ENCODE assay signal across 19 cellular contexts in the genomic region with DNA sequence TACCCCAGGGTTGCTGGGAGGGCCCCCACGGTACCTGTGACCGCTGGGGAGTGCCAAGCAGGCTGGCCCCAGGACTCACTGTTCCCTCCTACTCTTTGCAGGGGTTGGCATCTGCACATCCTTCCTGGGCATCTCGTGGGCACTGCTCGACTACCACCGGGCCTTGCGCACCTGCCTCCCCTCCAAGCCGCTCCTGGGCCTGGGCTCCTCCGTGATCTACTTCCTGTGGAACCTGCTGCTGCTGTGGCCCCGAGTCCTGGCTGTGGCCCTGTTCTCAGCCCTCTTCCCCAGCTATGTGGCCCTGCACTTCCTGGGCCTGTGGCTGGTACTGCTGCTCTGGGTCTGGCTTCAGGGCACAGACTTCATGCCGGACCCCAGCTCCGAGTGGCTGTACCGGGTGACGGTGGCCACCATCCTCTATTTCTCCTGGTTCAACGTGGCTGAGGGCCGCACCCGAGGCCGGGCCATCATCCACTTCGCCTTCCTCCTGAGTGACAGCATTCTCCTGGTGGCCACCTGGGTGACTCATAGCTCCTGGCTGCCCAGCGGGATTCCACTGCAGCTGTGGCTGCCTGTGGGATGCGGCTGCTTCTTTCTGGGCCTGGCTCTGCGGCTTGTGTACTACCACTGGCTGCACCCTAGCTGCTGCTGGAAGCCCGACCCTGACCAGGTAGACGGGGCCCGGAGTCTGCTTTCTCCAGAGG. TPM values are rescaled to one million over a fixed set of nuclear protein-coding genes. Genes with fewer than 3 reads are reported as not detected.
DNase-seq lines count a peak whose midpoint lies in the region; ATAC-seq and TF ChIP-seq lines count a peak whose summit lies in the region.
"Had no signal": no experiment of that assay in that cellular context is flagged by ENCODE, and none has a peak within 500 bp of the region (broad histone marks: within the 10 kb centered on the region; RNA-seq: fewer than 3 reads in every experiment).

No MANE protein-coding gene starts in this region.

- no peaks in the 10 kb centered on the region for H4K20me1 ChIP-seq in MM.1S (ENCODE audit: insufficient read depth, low read length)

- no peaks in the 10 kb centered on the region for H3K27me3 Mint-ChIP-seq in Caco-2 (ENCODE audit: insufficient read depth, unreplicated experiment)
- H3K27me3 Mint-ChIP-seq in HFFc6 (ENCODE audit: insufficient read depth): peaks cover 6% of the 10 kb centered on the region; the same call in 1 of the 2 replicates
- H3K27me3 Mint-ChIP-seq in MCF 10A (ENCODE audit: insufficient read depth, unreplicated experiment): no peaks in the 10 kb centered on the region
- H3K27me3 Mint-ChIP-seq: B cell had no signal

- H3K4me3 ChIP-seq in Caco-2 (ENCODE audit: low read depth, low read length) (no peak overlapping the region), MM.1S (ENCODE audit: low read length) (no peak overlapping the region)
- H3K4me3 ChIP-seq: GM23248, heart left ventricle had no signal

- intact Hi-C loops in Caco-2 (cut with micrococcal nuclease; ENCODE audit: unreplicated experiment): no loop called here
- intact Hi-C loops in MCF 10A (cut with micrococcal nuclease): no loop called here

- no peak overlapping the region for H2AFZ ChIP-seq in MM.1S (ENCODE audit: low read length)
- H2AFZ ChIP-seq: GM23248 had no signal

- DNase-seq in Caco-2 (no peak), HFFc6 (no peak), MCF 10A (ENCODE audit: unreplicated experiment) (peak; percentile 46), mesenteric fat pad (ENCODE audit: low spot score) (peak; percentile 47), MM.1S (no peak)
- DNase-seq: activated gamma-delta T cell, brain microvascular endothelial cell, dermis blood vessel endothelial cell, GM23248, heart left ventricle, left cardiac atrium, NCI-H748 treated with DMSO at 0.1 percent for 48 hours, SW 1271 had no signal

- no peak overlapping the region for H3K27ac ChIP-seq in MM.1S (ENCODE audit: low read length)
- H3K27ac ChIP-seq: brain microvascular endothelial cell, heart left ventricle, VCaP had no signal

- CTCF ChIA-PET in Caco-2 (lab: Charles Lee) (no interaction called here), MCF 10A (lab: Yijun Ruan, JAX) (interaction anchor here (1.1 kb wide), 1 partner anchor 14 kb away, joined by 3 read pairs; no protein-coding TSS in a partner anchor)

- H3K36me3 Mint-ChIP-seq in Caco-2 (ENCODE audit: insufficient read depth, unreplicated experiment) (peaks cover 8% of the 10 kb centered on the region), HFFc6 (ENCODE audit: low read depth) (peaks cover 16% of the 10 kb centered on the region; the same call in 1 of the 2 replicates), MCF 10A (ENCODE audit: insufficient read depth, unreplicated experiment) (peaks cover 44% of the 10 kb centered on the region)

- no peaks in the 10 kb centered on the region for H3K9me3 ChIP-seq in Caco-2
- H3K9me3 ChIP-seq in MM.1S (replicated peaks; ENCODE audit: insufficient read depth, low read length): no peaks in the 10 kb centered on the region
- H3K9me3 ChIP-seq: heart left ventricle had no signal

- H3K36me3 ChIP-seq in Caco-2 (ENCODE audit: control insufficient read depth, insufficient read depth, low read length) (no peaks in the 10 kb centered on the region), MM.1S (replicated peaks; ENCODE audit: insufficient read depth, low read length) (no peaks in the 10 kb centered on the region)

- no peak for TF ChIP-seq CTCF in Caco-2 (IDR thresholded peaks at IDR 0.05; ENCODE audit: insufficient read depth in 1 of 2, low read depth in 1 of 2, low read length in 1 of 2, severe bottlenecking in 1 of 2, unreplicated experiment in 1 of 2)
- no peak for TF ChIP-seq CTCF in HFFc6 (IDR thresholded peaks at IDR 0.05)
- TF ChIP-seq CTCF in MCF 10A (IDR thresholded peaks at IDR 0.05; ENCODE audit: unreplicated experiment): no peak
- no peak for TF ChIP-seq CTCF in MM.1S (IDR thresholded peaks at IDR 0.05; ENCODE audit: low read length)

- no peak overlapping the region for H3K4me2 ChIP-seq in MM.1S (ENCODE audit: low read depth, low read length)

- POLR2A ChIA-PET in Caco-2 (lab: Charles Lee): no interaction called here
- POLR2A ChIA-PET in MCF 10A (lab: Yijun Ruan, JAX): interaction anchor here (0.6 kb wide), 1 partner anchor 152 kb away, joined by 3 read pairs; no protein-coding TSS in a partner anchor

- peak overlapping the region; percentile 13 for H3K27ac Mint-ChIP-seq in Caco-2 (ENCODE audit: unreplicated experiment)
- peak overlapping the region; percentile 23; the same call in 1 of the 2 replicates for H3K27ac Mint-ChIP-seq in HFFc6
- no peak overlapping the region for H3K27ac Mint-ChIP-seq in MCF 10A (ENCODE audit: low read depth, unreplicated experiment)
- H3K27ac Mint-ChIP-seq: B cell had no signal

- no peaks in the 10 kb centered on the region for H3K9me2 ChIP-seq in MM.1S (replicated peaks; ENCODE audit: insufficient read depth, low read length)

- no peak overlapping the region for H3K9ac ChIP-seq in MM.1S (ENCODE audit: low read length)
- H3K9ac ChIP-seq: GM23248 had no signal

- ATAC-seq in GM18861 (IDR thresholded peaks at IDR 0.05; ENCODE audit: unreplicated experiment) (no peak), HG02852 (IDR thresholded peaks at IDR 0.05; ENCODE audit: unreplicated experiment) (no peak), HG03280 (IDR thresholded peaks at IDR 0.05; ENCODE audit: unreplicated experiment) (no peak)
- ATAC-seq: heart left ventricle, left cardiac atrium had no signal

- H3K4me1 ChIP-seq in Caco-2: no peaks in the 10 kb centered on the region
- H3K4me1 ChIP-seq in MM.1S (ENCODE audit: low read length): no peaks in the 10 kb centered on the region

- no peak overlapping the region for H3K4me3 Mint-ChIP-seq in Caco-2 (ENCODE audit: unreplicated experiment)
- H3K4me3 Mint-ChIP-seq in HFFc6: no peak overlapping the region
- no peak overlapping the region for H3K4me3 Mint-ChIP-seq in MCF 10A (ENCODE audit: unreplicated experiment)
- H3K4me3 Mint-ChIP-seq: B cell had no signal

- H3K4me1 Mint-ChIP-seq in Caco-2 (ENCODE audit: low read depth, unreplicated experiment) (no peaks in the 10 kb centered on the region), HFFc6 (ENCODE audit: low read depth) (peaks cover 52% of the 10 kb centered on the region), MCF 10A (ENCODE audit: insufficient read depth, unreplicated experiment) (peaks cover 27% of the 10 kb centered on the region)

- H3K9me3 Mint-ChIP-seq in Caco-2 (ENCODE audit: unreplicated experiment) (no peaks in the 10 kb centered on the region), HFFc6 (no peaks in the 10 kb centered on the region), MCF 10A (ENCODE audit: unreplicated experiment) (no peaks in the 10 kb centered on the region)

- BruUV-seq in Caco-2 (replicated peaks; lab: Mats Ljungman, UMichigan) (no TSS peak), MCF 10A (replicated peaks; lab: Mats Ljungman, UMichigan) (no TSS peak)

- H3K27me3 ChIP-seq in Caco-2 (replicated peaks; ENCODE audit: control insufficient read depth, insufficient read depth, low read length) (no peaks in the 10 kb centered on the region), MM.1S (replicated peaks; ENCODE audit: insufficient read depth, low read length) (no peaks in the 10 kb centered on the region)
- H3K27me3 ChIP-seq: brain microvascular endothelial cell, heart left ventricle had no signal

- no peaks in the 10 kb centered on the region for H3F3A ChIP-seq in MM.1S (ENCODE audit: insufficient read depth, low read length)

- no peaks in the 10 kb centered on the region; the same call in 1 of the 2 replicates for H3K79me2 ChIP-seq in MM.1S (ENCODE audit: low read length)

RNA-seq across cellular contexts. Expression of a gene that starts 6.8 kb away (rescaled TPM):
- total RNA-seq in Caco-2 (2022) (8.9 and 10.4 TPM in 2 replicates), MCF 10A (2022) (2.8 and 4.0 TPM in 2 replicates), mesenteric fat pad (7.0 TPM)
- 10 to 100 TPM in 1 of 6 experiments, 1 to 10 TPM in 5; 8.0 to 10.7 (median 9.7) TPM for total RNA-seq in HFFc6 (2021; fragmentation: NEBNext Ultra II Directional; extraction: Animal tissue kit (Norgen Biotek cat#: 25700))

RNA-seq across cellular contexts. Expression of a gene that starts 31.8 kb away (rescaled TPM):
- total RNA-seq in Caco-2 (2022) (11.3 and 11.7 TPM in 2 replicates), MCF 10A (2022) (2.6 and 4.0 TPM in 2 replicates), mesenteric fat pad (not detected)
- total RNA-seq in HFFc6 (2021; fragmentation: NEBNext Ultra II Directional; extraction: Animal tissue kit (Norgen Biotek cat#: 25700)): not detected
- total RNA-seq: B cell, GM23248, RPMI7951 had no signal

RNA-seq across cellular contexts. Expression of a gene that starts 52.2 kb away (rescaled TPM):
- total RNA-seq in Caco-2 (2022) (56.1 and 71.0 TPM in 2 replicates), MCF 10A (2022) (22.3 and 25.7 TPM in 2 replicates), mesenteric fat pad (31.6 TPM)
- 10 to 100 TPM; 20.7 to 29.1 (median 23.8) TPM for total RNA-seq in HFFc6 (2021; fragmentation: NEBNext Ultra II Directional; extraction: Animal tissue kit (Norgen Biotek cat#: 25700))

Comparison
In these comparisons a context has a peak if more than half of its experiments do, and no peak if none do; other contexts are left out.
1. DNase-seq: peak in MCF 10A (single experiment) and mesenteric fat pad (single experiment); none in Caco-2 (0 of 2), HFFc6 (single experiment) and MM.1S (single experiment).